ENCODE assay signal across 8 cellular contexts in the genomic region with DNA sequence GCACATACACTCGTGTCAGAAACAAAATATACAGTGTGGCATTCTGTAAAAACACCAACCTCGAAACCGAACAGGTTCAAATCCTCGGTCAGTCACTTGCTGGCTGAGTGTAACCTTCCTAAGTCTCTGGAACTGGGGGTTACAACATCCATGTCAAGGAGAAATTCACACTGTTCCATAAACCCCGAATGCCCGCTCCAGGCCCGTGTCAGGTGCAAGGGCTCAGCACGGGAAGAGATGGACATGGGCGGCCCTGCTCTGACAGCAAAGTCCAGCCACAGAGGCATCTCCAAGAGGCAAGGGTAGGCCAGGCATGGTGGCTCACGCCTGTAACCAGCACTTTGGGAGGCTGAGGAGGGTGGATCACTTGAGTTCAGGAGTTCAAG.
DNase-seq lines count a peak whose midpoint lies in the region; ATAC-seq, FAIRE-seq and TF ChIP-seq lines count a peak whose summit lies in the region.

No MANE protein-coding gene starts in this region.

- H3K9me3 ChIP-seq in astrocyte (ENCODE audit: insufficient read depth, low read depth, low read length) (no peaks in the 10 kb centered on the region), body of pancreas (no peaks in the 10 kb centered on the region)
- no peaks in the 10 kb centered on the region for H3K9me3 ChIP-seq in naive thymus-derived CD4-positive, alpha-beta T cell (ENCODE audit: control insufficient read depth in 2 of 3, low read length in 3 of 3)

- H3K27ac Mint-ChIP-seq in HFFc6 (peak overlapping the region; percentile 89), astrocyte (ENCODE audit: unreplicated experiment) (no peak overlapping the region)
- H3K27ac Mint-ChIP-seq in naive thymus-derived CD4-positive, alpha-beta T cell = peak overlapping the region; percentile 82 to 98 (median 94)

- peaks cover 95% of the 10 kb centered on the region for H4K20me1 ChIP-seq in astrocyte (ENCODE audit: insufficient read depth, low read length)

- intact Hi-C loops in naive thymus-derived CD4-positive, alpha-beta T cell (cut with micrococcal nuclease) = loop anchor here (1.0 to 5.0 kb wide), 10 partner anchors 46 to 489 kb away; partner anchors contain the start of genes CAPZB (in 2 of the 2), ALDH4A1 (in 1 of the 2), EMC1 (in 1 of the 2) and MRTO4 (in 1 of the 2)
- intact Hi-C loops in body of pancreas (cut with DNase I) = loop anchor here (5.0 to 10.0 kb wide), 2 partner anchors 193 to 261 kb away; no protein-coding TSS in a partner anchor

- H3K27ac ChIP-seq in 22Rv1 = no peak overlapping the region
- H3K27ac ChIP-seq in astrocyte (ENCODE audit: low read depth, low read length) = peak overlapping the region; percentile 35
- H3K27ac ChIP-seq in naive thymus-derived CD4-positive, alpha-beta T cell (ENCODE audit: low read depth, low read length) = peak overlapping the region; percentile 60
- peak overlapping the region in 2 of 4 donors; percentile 38 to 59 for H3K27ac ChIP-seq in body of pancreas

- no peak for FAIRE-seq in astrocyte (lab: Jason Lieb, UNC)

- H3K4me3 Mint-ChIP-seq in HFFc6 (peak overlapping the region; percentile 84), astrocyte (ENCODE audit: unreplicated experiment) (no peak overlapping the region)
- peak overlapping the region; percentile 78 to 90 (median 84) for H3K4me3 Mint-ChIP-seq in naive thymus-derived CD4-positive, alpha-beta T cell

- H3K79me2 ChIP-seq in astrocyte (ENCODE audit: insufficient read depth, low read length) = peaks cover 99% of the 10 kb centered on the region

- H3K27me3 Mint-ChIP-seq in HFFc6 (ENCODE audit: insufficient read depth) (peaks cover 3% of the 10 kb centered on the region), astrocyte (ENCODE audit: low read depth, unreplicated experiment) (no peaks in the 10 kb centered on the region)
- H3K27me3 Mint-ChIP-seq in naive thymus-derived CD4-positive, alpha-beta T cell = no peaks in the 10 kb centered on the region

- peak; percentile 5 for ATAC-seq in naive thymus-derived CD4-positive, alpha-beta T cell
- no peak for ATAC-seq in HG02763 (IDR thresholded peaks at IDR 0.05; ENCODE audit: unreplicated experiment)
- no peak for ATAC-seq in body of pancreas

- no peak overlapping the region for H2AFZ ChIP-seq in astrocyte (ENCODE audit: low read depth, low read length)

- TF ChIP-seq CTCF in 22Rv1 (IDR thresholded peaks at IDR 0.05) (peak; percentile 60), HFFc6 (IDR thresholded peaks at IDR 0.05) (peak; percentile 43), astrocyte (IDR thresholded peaks at IDR 0.05; ENCODE audit: insufficient read depth, low read depth, low read length) (no peak), body of pancreas (IDR thresholded peaks at IDR 0.05) (no peak)

- CTCF ChIA-PET in naive thymus-derived CD4-positive, alpha-beta T cell (lab: Charles Lee) = interaction anchor here (0.6 to 2.1 kb wide), 5 partner anchors 8 to 260 kb away, joined by 3 to 13 read pairs (median 5); no protein-coding TSS in a partner anchor

- peak overlapping the region; percentile 53 for H3K9ac ChIP-seq in astrocyte (ENCODE audit: low read length)

- POLR2A ChIA-PET in naive thymus-derived CD4-positive, alpha-beta T cell (lab: Charles Lee) = interaction anchor here (0.8 to 3.9 kb wide), 6 partner anchors 71 to 259 kb away, joined by 3 to 27 read pairs (median 4); a partner anchor contains a TSS

- H3K27me3 ChIP-seq in astrocyte (ENCODE audit: insufficient read depth, low read length) (no peaks in the 10 kb centered on the region), body of pancreas (no peaks in the 10 kb centered on the region)
- H3K27me3 ChIP-seq in naive thymus-derived CD4-positive, alpha-beta T cell (ENCODE audit: control insufficient read depth in 2 of 2, insufficient read depth in 2 of 2, low read length in 2 of 2) = no peaks in the 10 kb centered on the region

- 42 to 51% methylated on average over 9 to 10 of the region's 10 CpGs for WGBS in body of pancreas, 2 donors

- TF ChIP-seq POLR2A in body of pancreas (IDR thresholded peaks at IDR 0.05) = no peak

- H3K9me3 Mint-ChIP-seq in HFFc6 = no peaks in the 10 kb centered on the region
- H3K9me3 Mint-ChIP-seq in astrocyte (ENCODE audit: unreplicated experiment) = no peaks in the 10 kb centered on the region
- H3K9me3 Mint-ChIP-seq in naive thymus-derived CD4-positive, alpha-beta T cell = no peaks in the 10 kb centered on the region

- DNase-seq in HFFc6 (no peak), astrocyte (ENCODE audit: low read depth) (no peak), DMS79 (lab: John Stamatoyannopoulos, UW) (no peak), dermis blood vessel endothelial cell (no peak), body of pancreas (no peak)
- peak in 1 of 9 donors; percentile 15 for DNase-seq in naive thymus-derived CD4-positive, alpha-beta T cell

- H3K4me2 ChIP-seq in astrocyte (ENCODE audit: low read length) = peak overlapping the region; percentile 67

- H3K4me1 ChIP-seq in astrocyte (ENCODE audit: insufficient read depth, low read length) = peaks cover 31% of the 10 kb centered on the region
- H3K4me1 ChIP-seq in naive thymus-derived CD4-positive, alpha-beta T cell (ENCODE audit: control insufficient read depth in 2 of 2, insufficient read depth in 2 of 2, low read length in 2 of 2) = peaks cover 39 to 49% of the 10 kb centered on the region in 2 donors
- H3K4me1 ChIP-seq in body of pancreas = peaks cover 6% of the 10 kb centered on the region

- H3K4me3 ChIP-seq in astrocyte (ENCODE audit: insufficient read depth, low read depth, low read length) (no peak overlapping the region), body of pancreas (no peak overlapping the region)
- H3K4me3 ChIP-seq in naive thymus-derived CD4-positive, alpha-beta T cell (ENCODE audit: low read length) = peak overlapping the region; percentile 41

- H3K36me3 Mint-ChIP-seq in HFFc6 (ENCODE audit: low read depth) (peaks cover 5% of the 10 kb centered on the region; the same call in 1 of the 2 replicates), astrocyte (ENCODE audit: low read depth, unreplicated experiment) (peaks cover 9% of the 10 kb centered on the region)
- H3K36me3 Mint-ChIP-seq in naive thymus-derived CD4-positive, alpha-beta T cell = peaks cover 0 to 11% (median 0%) of the 10 kb centered on the region in 5 donors

- H3K4me1 Mint-ChIP-seq in HFFc6 (ENCODE audit: low read depth) = peaks cover 79% of the 10 kb centered on the region
- peaks cover 29% of the 10 kb centered on the region for H3K4me1 Mint-ChIP-seq in astrocyte (ENCODE audit: low read depth, unreplicated experiment)
- peaks cover 58 to 96% (median 85%) of the 10 kb centered on the region in 7 donors for H3K4me1 Mint-ChIP-seq in naive thymus-derived CD4-positive, alpha-beta T cell

- no peaks in the 10 kb centered on the region for H3K36me3 ChIP-seq in astrocyte (ENCODE audit: insufficient read depth, low read length)
- H3K36me3 ChIP-seq in naive thymus-derived CD4-positive, alpha-beta T cell (ENCODE audit: control insufficient read depth in 2 of 3, insufficient read depth in 3 of 3, low read length in 3 of 3) = peaks cover 0 to 19% (median 0%) of the 10 kb centered on the region in 3 experiments
- H3K36me3 ChIP-seq in body of pancreas (replicated peaks in 1 of 2; ENCODE audit: insufficient read depth in 1 of 2, low read depth in 2 of 2) = no peaks in the 10 kb centered on the region

Comparison
In these comparisons a context has a peak if more than half of its experiments do, and no peak if none do; other contexts are left out.
1. CTCF ChIP-seq: peak in 22Rv1 (single experiment) and HFFc6 (single experiment); none in astrocyte (single experiment) and body of pancreas (0 of 7).